31 cellular contexts compared by ENCODE assay signal in genomic region chr1:78790174-78790573, GRCh38.
"Had no signal": no experiment of that assay in that cellular context is flagged by ENCODE, and none has a peak within 500 bp of the region (broad histone marks: within the 10 kb centered on the region; RNA-seq: fewer than 3 reads in every experiment).

No MANE protein-coding gene starts in this region.

- H3K79me2 ChIP-seq: parathyroid adenoma had no signal

- H2AFZ ChIP-seq: parathyroid adenoma had no signal

- H3K27me3 ChIP-seq: heart right ventricle, neutrophil, right lobe of liver, suprapubic skin, transverse colon, upper lobe of right lung, uterus had no signal

- H3K9ac ChIP-seq: parathyroid adenoma had no signal

- DNase-seq: dermis blood vessel endothelial cell; effector memory CD4-positive, alpha-beta T cell; foreskin melanocyte; glutamatergic neuron; heart right ventricle; hypothalamus; immature natural killer cell; islet precursor cell; kidney glomerular epithelial cell; left colon; left ventricle myocardium superior; lower lobe of right lung; mucosa of descending colon; naive B cell; right lobe of liver; small intestine; stimulated activated CD4-positive, alpha-beta T cell treated with anti-CD3 and anti-CD28 coated beads, Interleukin-15, amount 100 ng/mL, for 24 hours; stimulated activated CD4-positive, alpha-beta T cell treated with anti-CD3 and anti-CD28 coated beads, Interleukin-2, amount 100 ng/mL, for 48 hours; stimulated activated CD8-positive, alpha-beta memory T cell treated with anti-CD3 and anti-CD28 coated beads, Interleukin-4, amount 100 ng/mL, for 48 hours; stimulated activated naive CD4-positive, alpha-beta T cell; stimulated activated naive CD8-positive, alpha-beta T cell treated with anti-CD3 and anti-CD28 coated beads, Interleukin-15, amount 100 ng/mL, for 72 hours; transverse colon; upper lobe of right lung; uterus had no signal

- H3K4me3 ChIP-seq: coronary artery, heart right ventricle, lower lobe of right lung, mucosa of descending colon, right lobe of liver, suprapubic skin, transverse colon, upper lobe of right lung, uterus had no signal

- H3K36me3 ChIP-seq: heart right ventricle, lower lobe of right lung, neutrophil, right lobe of liver, suprapubic skin, transverse colon, upper lobe of right lung, uterus had no signal

- H3K9me3 ChIP-seq: lower lobe of right lung, mucosa of descending colon, neutrophil, right lobe of liver, suprapubic skin, transverse colon, upper lobe of right lung, uterus had no signal

- H3K36me3 Mint-ChIP-seq: immature natural killer cell; naive B cell; natural killer cell treated with Interleukin-12 subunit alpha and Interleukin-12 subunit beta and Interleukin-15 and Interleukin-18, amount 100 ng/mL, for 72 hours had no signal

- H3K27me3 Mint-ChIP-seq: naive B cell; natural killer cell treated with Interleukin-12 subunit alpha and Interleukin-12 subunit beta and Interleukin-15 and Interleukin-18, amount 100 ng/mL, for 72 hours; progenitor cell of endocrine pancreas; stimulated activated naive CD8-positive, alpha-beta T cell treated with anti-CD3 and anti-CD28 coated beads, Interleukin-15, amount 100 ng/mL, for 72 hours had no signal

- H3K4me1 Mint-ChIP-seq: immature natural killer cell; naive B cell; neural crest cell; stimulated activated naive CD8-positive, alpha-beta T cell treated with anti-CD3 and anti-CD28 coated beads, Interleukin-15, amount 100 ng/mL, for 72 hours had no signal

- H3K27ac ChIP-seq: coronary artery, heart right ventricle, lower lobe of right lung, neutrophil, parathyroid adenoma, right lobe of liver, suprapubic skin, transverse colon, upper lobe of right lung, uterus had no signal

- H3K27ac Mint-ChIP-seq: immature natural killer cell; naive B cell; natural killer cell treated with Interleukin-12 subunit alpha and Interleukin-12 subunit beta and Interleukin-15 and Interleukin-18, amount 100 ng/mL, for 72 hours; progenitor cell of endocrine pancreas; stimulated activated naive CD8-positive, alpha-beta T cell treated with anti-CD3 and anti-CD28 coated beads, Interleukin-15, amount 100 ng/mL, for 72 hours had no signal

- H3K4me3 Mint-ChIP-seq: immature natural killer cell; naive B cell; natural killer cell treated with Interleukin-12 subunit alpha and Interleukin-12 subunit beta and Interleukin-15 and Interleukin-18, amount 100 ng/mL, for 72 hours; neural crest cell; stimulated activated naive CD8-positive, alpha-beta T cell treated with anti-CD3 and anti-CD28 coated beads, Interleukin-15, amount 100 ng/mL, for 72 hours had no signal

- H3K4me1 ChIP-seq: heart right ventricle, lower lobe of right lung, parathyroid adenoma, right lobe of liver, suprapubic skin, transverse colon, upper lobe of right lung, uterus had no signal
